In the genomic region with DNA sequence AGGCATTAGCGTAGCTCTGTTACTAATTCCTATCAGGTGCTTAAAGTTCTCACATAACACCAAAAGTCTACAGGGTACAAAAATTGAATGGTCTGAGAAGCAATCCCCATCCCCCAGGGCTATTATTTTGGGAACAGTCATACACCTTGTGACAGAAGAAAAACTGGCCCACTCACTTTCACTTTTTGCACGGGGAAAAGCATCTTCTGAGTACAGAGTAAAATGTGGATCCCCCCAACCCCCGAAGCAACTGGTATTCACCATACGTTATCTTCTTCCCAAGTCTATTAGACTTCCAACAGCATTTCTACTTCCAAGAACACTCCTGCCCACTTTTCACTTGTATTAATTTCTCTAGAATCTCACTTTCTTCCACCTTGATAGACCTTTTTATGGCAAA, we compare ENCODE assay signal across 11 cellular contexts. TPM values are rescaled to one million over a fixed set of nuclear protein-coding genes. Genes with fewer than 3 reads are reported as not detected.
A peak's percentile ranks its signal among the peaks of the same experiment; 100 is the strongest.
DNase-seq lines count a peak whose midpoint lies in the region; ATAC-seq and TF ChIP-seq lines count a peak whose summit lies in the region.
"Had no signal": no experiment of that assay in that cellular context is flagged by ENCODE, and none has a peak within 500 bp of the region (broad histone marks: within the 10 kb centered on the region; RNA-seq: fewer than 3 reads in every experiment).

No MANE protein-coding gene starts in this region.

- H3K36me3 ChIP-seq in GM06990 (ENCODE audit: control insufficient read depth, insufficient read depth, low read length) = peaks cover 8% of the 10 kb centered on the region
- peaks cover 20 to 23% of the 10 kb centered on the region in 2 donors for H3K36me3 ChIP-seq in ascending aorta

- H3K4me3 Mint-ChIP-seq in nephron progenitor cell = no peak overlapping the region

- no peaks in the 10 kb centered on the region for H3K27me3 ChIP-seq in GM06990 (replicated peaks; ENCODE audit: control insufficient read depth, insufficient read depth, low read length)
- H3K27me3 ChIP-seq in ascending aorta = no peaks in the 10 kb centered on the region
- H3K27me3 ChIP-seq: testis had no signal

- H3K4me1 Mint-ChIP-seq in nephron progenitor cell = peaks cover 10% of the 10 kb centered on the region

- peaks cover 17% of the 10 kb centered on the region for H3K36me3 Mint-ChIP-seq in nephron progenitor cell (ENCODE audit: low read depth)

- TF ChIP-seq CTCF in GM06990 (IDR thresholded peaks at IDR 0.05; ENCODE audit: insufficient read depth, low read length, poor library complexity, severe bottlenecking) = no peak
- no peak for TF ChIP-seq CTCF in ascending aorta (IDR thresholded peaks at IDR 0.05)
- TF ChIP-seq CTCF in nephron progenitor cell (IDR thresholded peaks at IDR 0.05) = no peak

- ATAC-seq in HG03520 (IDR thresholded peaks at IDR 0.05; ENCODE audit: unreplicated experiment) = peak; percentile 15

- intact Hi-C loops in ascending aorta (cut with DNase I) = no loop called here

- H3K9me3 ChIP-seq in ascending aorta = no peaks in the 10 kb centered on the region
- H3K9me3 ChIP-seq: testis had no signal

- H3K4me1 ChIP-seq in ascending aorta = peaks cover 0 to 13% of the 10 kb centered on the region in 2 donors
- H3K4me1 ChIP-seq: testis had no signal

- H3K27me3 Mint-ChIP-seq in nephron progenitor cell (ENCODE audit: low read depth, poor library complexity) = peaks cover 9% of the 10 kb centered on the region

- H3K27ac Mint-ChIP-seq in nephron progenitor cell = peak overlapping the region; percentile 5

- DNase-seq in GM06990 (ENCODE audit: extremely low read depth, insufficient read length) (no peak), ascending aorta (ENCODE audit: low spot score in 2 of 2) (no peak), nephron progenitor cell (no peak), SIG-M5 (lab: John Stamatoyannopoulos, UW) (no peak), UCSD-AML1 (lab: John Stamatoyannopoulos, UW; ENCODE audit: unreplicated experiment) (no peak), T1000 (lab: John Stamatoyannopoulos, UW) (no peak)
- no peak for DNase-seq in activated effector memory CD4-positive, alpha-beta T cell treated with anti-CD3 and anti-CD28 coated beads, Interleukin-2, amount 50 U/mL, for 16 hours
- DNase-seq: NCI-H510A, testis had no signal

- H3K9me3 Mint-ChIP-seq in nephron progenitor cell = no peaks in the 10 kb centered on the region

- H3K27ac ChIP-seq in ascending aorta = peak overlapping the region; percentile 64 to 81

- H3K4me3 ChIP-seq in GM06990 (replicated peaks; ENCODE audit: low read depth, low read length) = peak overlapping the region; percentile 43
- H3K4me3 ChIP-seq in ascending aorta = peak overlapping the region in 1 of 2 donors; percentile 45
- H3K4me3 ChIP-seq: K562, testis had no signal

RNA-seq across cellular contexts. Expression of a gene that starts 11.8 kb away (rescaled TPM):
- total RNA-seq in ascending aorta = 84.6 TPM

RNA-seq across cellular contexts. Expression of a gene that starts 12.1 kb away (rescaled TPM):
- total RNA-seq in ascending aorta = 24.1 TPM

RNA-seq across cellular contexts. Expression of a gene that starts 21.5 kb away (rescaled TPM):
- 32.4 TPM for total RNA-seq in ascending aorta

RNA-seq across cellular contexts. Expression of a gene that starts 39.7 kb away (rescaled TPM):
- total RNA-seq in ascending aorta = 1.3 TPM

RNA-seq across cellular contexts. Expression of a gene that starts 44.1 kb away (rescaled TPM):
- 38.1 TPM for total RNA-seq in ascending aorta
